Comparison of ENCODE assay signal across 27 cellular contexts in genomic region chr2:141806090-141806489, GRCh38.
"Had no signal": no experiment of that assay in that cellular context is flagged by ENCODE, and none has a peak within 500 bp of the region (broad histone marks: within the 10 kb centered on the region; RNA-seq: fewer than 3 reads in every experiment).

No MANE protein-coding gene starts in this region.

- H3K27me3 Mint-ChIP-seq: activated CD8-positive, alpha-beta memory T cell treated with anti-CD3 and anti-CD28 coated beads, Interleukin-2, amount 10 ng/mL, durations not matched to agents 7 days and 5 days; activated naive CD4-positive, alpha-beta T cell treated with anti-CD3 and anti-CD28 coated beads, Interleukin-2, amount 50 U/mL, for 24 hours; activated T-cell treated with anti-CD3 and anti-CD28 coated beads, Interleukin-2, amount 50 U/mL, for 24 hours had no signal

- H3K36me3 ChIP-seq: breast epithelium, MG63 had no signal

- H3K9me3 ChIP-seq: breast epithelium, MG63 had no signal

- DNase-seq: activated CD4-positive, alpha-beta T cell treated with anti-CD3 and anti-CD28 coated beads for 4 hours; activated CD4-positive, alpha-beta T cell treated with anti-CD3 and anti-CD28 coated beads, Interleukin-2, amount 50 U/mL, for 4 hours; activated CD8-positive, alpha-beta memory T cell treated with anti-CD3 and anti-CD28 coated beads, Interleukin-2, amount 10 ng/mL, durations not matched to agents 7 days and 5 days; activated CD8-positive, alpha-beta T cell treated with anti-CD3 and anti-CD28 coated beads, Interleukin-2, amount 10 ng/mL, durations not matched to agents 7 days and 5 days; activated effector memory CD4-positive, alpha-beta T cell treated with Interleukin-2 at 50 U/mL for 16 hours; activated naive CD4-positive, alpha-beta T cell; activated T-cell treated with anti-CD3 and anti-CD28 coated beads, Interleukin-2, amount 50 U/mL, for 24 hours; aorta; caudate nucleus; MG63; NCI-H1105; NCI-H1436; NCI-H1694 treated with DMSO at 0.1 percent for 48 hours; NCI-H2081; NCI-H510A treated with DMSO at 0.1 percent for 48 hours; NCI-H69; NK-92 treated with Interleukin-12 subunit alpha and Interleukin-12 subunit beta, amount 100 ng/mL, for 24 hours; RPMI8226; SW 1271 had no signal

- H3K36me3 Mint-ChIP-seq: activated CD8-positive, alpha-beta memory T cell treated with anti-CD3 and anti-CD28 coated beads, Interleukin-2, amount 10 ng/mL, durations not matched to agents 7 days and 5 days; activated naive CD4-positive, alpha-beta T cell treated with anti-CD3 and anti-CD28 coated beads, Interleukin-2, amount 50 U/mL, for 24 hours had no signal

- H3K4me1 Mint-ChIP-seq: activated CD8-positive, alpha-beta memory T cell treated with anti-CD3 and anti-CD28 coated beads, Interleukin-2, amount 10 ng/mL, durations not matched to agents 7 days and 5 days; activated naive CD4-positive, alpha-beta T cell treated with anti-CD3 and anti-CD28 coated beads, Interleukin-2, amount 50 U/mL, for 24 hours had no signal

- H3K27me3 ChIP-seq: breast epithelium, MG63 had no signal

- H3K27ac ChIP-seq: breast epithelium, SK-N-MC had no signal

- H3K4me3 Mint-ChIP-seq: activated CD8-positive, alpha-beta memory T cell treated with anti-CD3 and anti-CD28 coated beads, Interleukin-2, amount 10 ng/mL, durations not matched to agents 7 days and 5 days; activated CD8-positive, alpha-beta T cell treated with anti-CD3 and anti-CD28 coated beads, Interleukin-2, amount 10 ng/mL, durations not matched to agents 7 days and 5 days; activated naive CD4-positive, alpha-beta T cell treated with anti-CD3 and anti-CD28 coated beads, Interleukin-2, amount 50 U/mL, for 24 hours; activated T-cell treated with anti-CD3 and anti-CD28 coated beads, Interleukin-2, amount 50 U/mL, for 24 hours; activated T-helper 1 cell treated with anti-CD3 and anti-CD28 coated beads, Interleukin-12 subunit alpha, Interleukin-12 subunit beta, Interleukin-2, Interleukin-4 antibody, amounts not matched to agents 30 ng/mL and 10 ng/mL and 1 ng/mL, durations not matched to agents 14 hours and 24 hours and 36 hours; T-helper 2 cell treated with Interferon-gamma antibody and Interleukin-4, amounts not matched to agents 5 μg/mL and 100 μg/mL, for 36 hours had no signal

- H3K9me3 Mint-ChIP-seq: activated naive CD4-positive, alpha-beta T cell treated with anti-CD3 and anti-CD28 coated beads, Interleukin-2, amount 50 U/mL, for 24 hours had no signal

- ATAC-seq: activated CD4-positive, CD25-positive, alpha-beta regulatory T cell treated with anti-CD3 and anti-CD28 coated beads, Interleukin-2, amount 50 U/mL, for 24 hours; activated CD8-positive, alpha-beta memory T cell treated with anti-CD3 and anti-CD28 coated beads, Interleukin-2, amount 10 ng/mL, durations not matched to agents 7 days and 5 days; activated CD8-positive, alpha-beta T cell treated with anti-CD3 and anti-CD28 coated beads, Interleukin-2, amount 10 ng/mL, durations not matched to agents 7 days and 5 days; Panc1; Right ventricle myocardium inferior had no signal

- H3K4me1 ChIP-seq: breast epithelium had no signal

- H3K27ac Mint-ChIP-seq: activated CD8-positive, alpha-beta memory T cell treated with anti-CD3 and anti-CD28 coated beads, Interleukin-2, amount 10 ng/mL, durations not matched to agents 7 days and 5 days; activated CD8-positive, alpha-beta T cell treated with anti-CD3 and anti-CD28 coated beads, Interleukin-2, amount 10 ng/mL, durations not matched to agents 7 days and 5 days; activated naive CD4-positive, alpha-beta T cell treated with anti-CD3 and anti-CD28 coated beads, Interleukin-2, amount 50 U/mL, for 24 hours; activated T-cell treated with anti-CD3 and anti-CD28 coated beads, Interleukin-2, amount 50 U/mL, for 24 hours; activated T-helper 1 cell treated with anti-CD3 and anti-CD28 coated beads, Interleukin-12 subunit alpha, Interleukin-12 subunit beta, Interleukin-2, Interleukin-4 antibody, amounts not matched to agents 30 ng/mL and 10 ng/mL and 1 ng/mL, durations not matched to agents 14 hours and 24 hours and 36 hours; T-helper 2 cell treated with Interferon-gamma antibody and Interleukin-4, amounts not matched to agents 5 μg/mL and 100 μg/mL, for 36 hours had no signal

- H3K4me3 ChIP-seq: breast epithelium, MG63, SK-N-MC had no signal
